ENCODE assay signal across 8 cellular contexts in the genomic region with DNA sequence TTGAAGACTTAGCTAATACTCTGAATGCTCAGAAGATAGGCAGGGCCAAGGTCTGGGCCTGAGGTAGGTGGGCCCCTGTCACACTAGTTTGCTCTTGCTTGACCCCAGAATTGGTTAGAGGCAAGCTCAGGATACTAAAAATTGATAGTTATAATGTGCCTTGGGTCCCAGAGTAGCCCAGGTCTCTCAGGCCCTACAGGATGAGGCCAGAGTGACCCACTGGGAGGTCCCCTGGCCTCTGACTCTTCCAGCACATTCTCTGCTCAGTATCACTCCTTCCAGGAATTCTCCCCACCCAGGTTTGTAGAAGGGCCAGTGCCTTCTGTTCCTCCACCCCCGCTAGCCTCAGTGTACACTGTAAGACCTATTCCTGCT. TPM values are rescaled to one million over a fixed set of nuclear protein-coding genes. Genes with fewer than 3 reads are reported as not detected.
DNase-seq lines count a peak whose midpoint lies in the region; TF ChIP-seq lines count a peak whose summit lies in the region.

No MANE protein-coding gene starts in this region.

- peaks cover 9% of the 10 kb centered on the region for H3K79me2 ChIP-seq in OCI-LY3 (ENCODE audit: low read length)

- intact Hi-C loops in head of caudate nucleus (cut with DNase I) = loop anchor here (5.0 kb wide), 1 partner anchor 107 kb away; a partner anchor contains a TSS

- H3K27ac ChIP-seq in OCI-LY3 (ENCODE audit: low read length) = no peak overlapping the region
- H3K27ac ChIP-seq in effector memory CD4-positive, alpha-beta T cell (ENCODE audit: insufficient read depth, low read length, poor library complexity, severe bottlenecking) = no peak overlapping the region

- H3K4me3 Mint-ChIP-seq in neural crest cell = peak overlapping the region; percentile 86

- peak overlapping the region; percentile 83 for H3K9ac ChIP-seq in OCI-LY3 (ENCODE audit: low read length)

- peaks cover 15% of the 10 kb centered on the region for H3K36me3 ChIP-seq in BJ (ENCODE audit: control insufficient read depth, insufficient read depth, low read length)
- no peaks in the 10 kb centered on the region for H3K36me3 ChIP-seq in OCI-LY3 (replicated peaks; ENCODE audit: low read depth, low read length)
- H3K36me3 ChIP-seq in effector memory CD4-positive, alpha-beta T cell (ENCODE audit: control insufficient read depth, insufficient read depth, low read length) = no peaks in the 10 kb centered on the region

- peak overlapping the region; percentile 89 for H3K4me2 ChIP-seq in OCI-LY3 (ENCODE audit: low read length)

- H3K27me3 Mint-ChIP-seq in neural crest cell (ENCODE audit: low read depth) = peaks cover 2% of the 10 kb centered on the region

- H3K9me3 ChIP-seq in OCI-LY3 (ENCODE audit: insufficient read depth, low read length) = no peaks in the 10 kb centered on the region
- H3K9me3 ChIP-seq in effector memory CD4-positive, alpha-beta T cell (ENCODE audit: control insufficient read depth, low read length) = no peaks in the 10 kb centered on the region

- H3K27me3 ChIP-seq in BJ (ENCODE audit: control insufficient read depth, insufficient read depth, low read length) (no peaks in the 10 kb centered on the region), OCI-LY3 (ENCODE audit: low read depth, low read length) (no peaks in the 10 kb centered on the region)
- no peaks in the 10 kb centered on the region for H3K27me3 ChIP-seq in effector memory CD4-positive, alpha-beta T cell (replicated peaks; ENCODE audit: control insufficient read depth, insufficient read depth, low read length, poor library complexity, severe bottlenecking)

- TF ChIP-seq CTCF in BJ (IDR thresholded peaks at IDR 0.05; ENCODE audit: insufficient read depth, low read depth, low read length) (no peak), OCI-LY3 (IDR thresholded peaks at IDR 0.05; ENCODE audit: low read depth, low read length) (no peak), neural crest cell (conservative IDR thresholded peaks at IDR 0.05) (no peak)

- H3K36me3 Mint-ChIP-seq in neural crest cell (ENCODE audit: low read depth) = no peaks in the 10 kb centered on the region

- POLR2A ChIA-PET in BJ (lab: Charles Lee) = interaction anchor here (0.6 to 0.8 kb wide), 2 partner anchors 251 to 1429 kb away, joined by 4 read pairs; no protein-coding TSS in a partner anchor

- peak overlapping the region; percentile 36 for H3K27ac Mint-ChIP-seq in neural crest cell (ENCODE audit: unreplicated experiment)

- peaks cover 18% of the 10 kb centered on the region for H3K4me1 ChIP-seq in OCI-LY3 (ENCODE audit: low read length)
- H3K4me1 ChIP-seq in effector memory CD4-positive, alpha-beta T cell (ENCODE audit: control insufficient read depth, insufficient read depth, low read length, poor library complexity, severe bottlenecking) = peaks cover 19% of the 10 kb centered on the region

- no peak for DNase-seq in BJ (ENCODE audit: low read depth)
- no peak for DNase-seq in effector memory CD4-positive, alpha-beta T cell
- DNase-seq in neural crest cell (ENCODE audit: low read depth, low spot score) = no peak
- DNase-seq in HCEC 1CT = no peak
- no peak for DNase-seq in DMS 273 (lab: John Stamatoyannopoulos, UW; ENCODE audit: unreplicated experiment)
- DNase-seq in COLO668 (lab: John Stamatoyannopoulos, UW; ENCODE audit: unreplicated experiment) = no peak
- DNase-seq in head of caudate nucleus = no peak

- H3K4me3 ChIP-seq in BJ (ENCODE audit: low read depth, low read length) (peak overlapping the region; percentile 80), OCI-LY3 (ENCODE audit: low read length) (peak overlapping the region; percentile 82)
- peak overlapping the region; percentile 82 for H3K4me3 ChIP-seq in effector memory CD4-positive, alpha-beta T cell (ENCODE audit: insufficient read depth, low read depth, low read length, poor library complexity, severe bottlenecking)

- peaks cover 57% of the 10 kb centered on the region for H3K4me1 Mint-ChIP-seq in neural crest cell

- H3K9me3 Mint-ChIP-seq in neural crest cell = no peaks in the 10 kb centered on the region

- peak overlapping the region; percentile 85 for H2AFZ ChIP-seq in OCI-LY3 (ENCODE audit: low read depth, low read length)

- CTCF ChIA-PET in BJ (lab: Yijun Ruan, JAX) = interaction anchor here (0.6 to 2.5 kb wide), 31 partner anchors 9 to 641 kb away, joined by 3 to 25 read pairs (median 5); a partner anchor contains a TSS

- no peaks in the 10 kb centered on the region for H4K20me1 ChIP-seq in OCI-LY3 (ENCODE audit: insufficient read depth, low read length)

RNA-seq across cellular contexts. Expression of a gene that starts 0.7 kb away (rescaled TPM):
- polyA plus RNA-seq in BJ (2011; rRNA removed) = 33.8 and 47.8 TPM in 2 replicates
- polyA minus RNA-seq in BJ (2011; rRNA and poly(A)+ RNA removed) = 18.6 and 23.2 TPM in 2 replicates
- 44.9 and 45.2 TPM in 2 replicates for total RNA-seq in neural crest cell

RNA-seq across cellular contexts. Expression of a gene that starts 4.6 kb away (rescaled TPM):
- polyA plus RNA-seq in BJ (2011; rRNA removed) = 23.1 and 33.3 TPM in 2 replicates
- polyA minus RNA-seq in BJ (2011; rRNA and poly(A)+ RNA removed) = 30.9 and 49.3 TPM in 2 replicates
- total RNA-seq in neural crest cell = 26.0 and 29.4 TPM in 2 replicates

RNA-seq across cellular contexts. Expression of a gene that starts 37.9 kb away (rescaled TPM):
- polyA plus RNA-seq in BJ (2011; rRNA removed) = 967 and 1,544 TPM in 2 replicates
- polyA minus RNA-seq in BJ (2011; rRNA and poly(A)+ RNA removed) = 419 and 530 TPM in 2 replicates
- total RNA-seq in neural crest cell = 108 and 120 TPM in 2 replicates

RNA-seq across cellular contexts. Expression of a gene that starts 50.1 kb away (rescaled TPM):
- polyA plus RNA-seq in BJ (2011; rRNA removed) = 32.9 and 54.6 TPM in 2 replicates
- 68.0 and 97.6 TPM in 2 replicates for polyA minus RNA-seq in BJ (2011; rRNA and poly(A)+ RNA removed)
- total RNA-seq in neural crest cell = 71.8 and 72.6 TPM in 2 replicates
